ENCODE assay signal across 8 cellular contexts in the genomic region with DNA sequence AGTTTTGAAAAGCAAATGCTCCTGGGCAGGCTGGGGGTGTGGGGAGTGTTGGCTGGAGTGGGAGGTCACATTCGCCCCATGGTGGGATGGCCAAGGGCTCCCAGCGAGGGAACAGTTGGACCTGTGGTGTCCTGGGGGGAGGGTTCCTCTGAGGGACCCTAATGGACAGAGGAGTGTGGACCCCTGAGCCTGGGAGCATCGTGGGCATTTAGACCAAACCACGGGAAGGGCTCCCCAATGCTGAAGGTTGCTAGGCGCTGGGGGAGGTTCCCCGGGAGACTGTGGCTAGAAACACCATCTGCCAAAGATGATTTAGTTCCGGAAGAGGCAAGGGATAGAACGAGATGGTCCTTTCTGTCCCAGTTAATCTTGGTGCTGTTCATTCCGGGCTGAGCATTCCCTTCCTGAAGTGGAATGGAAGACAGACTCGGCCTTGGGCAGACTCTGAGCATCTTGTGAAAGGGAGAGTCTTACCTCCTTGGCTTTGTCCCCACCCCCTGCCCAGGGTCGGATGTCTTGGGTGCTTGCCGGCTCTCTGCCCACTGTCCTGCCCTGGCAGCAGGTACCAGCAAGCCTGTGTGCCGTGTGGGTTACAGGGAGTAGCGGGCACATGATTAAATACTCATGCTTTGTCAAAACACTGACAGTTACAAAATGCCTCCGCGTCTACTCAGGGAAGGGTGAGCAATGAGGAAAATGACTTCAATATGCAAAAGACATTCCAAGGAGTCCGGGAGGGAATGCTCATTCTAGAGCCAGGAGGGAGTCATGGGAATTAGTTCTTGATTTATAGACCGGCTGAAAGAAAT.
DNase-seq lines count a peak whose midpoint lies in the region; ATAC-seq and TF ChIP-seq lines count a peak whose summit lies in the region.

No MANE protein-coding gene starts in this region.

- peak; percentile 78 for DNase-seq in AG20443 (ENCODE audit: low spot score)
- peak; percentile 83 to 92 for DNase-seq in SJSA1 (ENCODE audit: low read depth in 1 of 2, low spot score in 2 of 2)
- DNase-seq in esophagus squamous epithelium (lab: John Stamatoyannopoulos, UW) = no peak
- no peak for DNase-seq in osteocyte (ENCODE audit: extremely low spot score, unreplicated experiment)
- DNase-seq in glutamatergic neuron = no peak
- no peak for DNase-seq in NCI-H2029 (lab: John Stamatoyannopoulos, UW)
- DNase-seq in stimulated activated naive CD8-positive, alpha-beta T cell treated with anti-CD3 and anti-CD28 coated beads, Interleukin-15, Interleukin-2, amounts not matched to agents 100 U/mL and 50 U/mL, for 24 hours = no peak
- no peak for DNase-seq in CD14-positive monocyte (ENCODE audit: low spot score)

- ATAC-seq in stimulated activated naive CD8-positive, alpha-beta T cell treated with anti-CD3 and anti-CD28 coated beads, Interleukin-15, Interleukin-2, amounts not matched to agents 100 U/mL and 50 U/mL, for 24 hours = no peak

- H3K27me3 Mint-ChIP-seq in osteocyte (ENCODE audit: unreplicated experiment) (no peaks in the 10 kb centered on the region), glutamatergic neuron (ENCODE audit: unreplicated experiment) (peaks cover 4% of the 10 kb centered on the region), CD14-positive monocyte (ENCODE audit: low read depth in 3 of 3) (peaks cover 0 to 1% (median 1%) of the 10 kb centered on the region in 3 donors)

- no peaks in the 10 kb centered on the region for H3K27me3 ChIP-seq in SJSA1 (replicated peaks)
- H3K27me3 ChIP-seq in esophagus squamous epithelium = peaks cover 0 to 21% (median 0%) of the 10 kb centered on the region in 4 donors

- H3K27ac ChIP-seq in SJSA1 (peak overlapping the region; percentile 91), esophagus squamous epithelium (peak overlapping the region; percentile 8 to 81 (median 71))

- H3K36me3 Mint-ChIP-seq in osteocyte (ENCODE audit: unreplicated experiment) (no peaks in the 10 kb centered on the region), glutamatergic neuron (ENCODE audit: unreplicated experiment) (no peaks in the 10 kb centered on the region), CD14-positive monocyte (no peaks in the 10 kb centered on the region)

- H3K9me3 Mint-ChIP-seq in osteocyte (ENCODE audit: unreplicated experiment) = no peaks in the 10 kb centered on the region
- H3K9me3 Mint-ChIP-seq in glutamatergic neuron (ENCODE audit: unreplicated experiment) = peaks cover 2% of the 10 kb centered on the region
- no peaks in the 10 kb centered on the region for H3K9me3 Mint-ChIP-seq in CD14-positive monocyte

- H3K27ac Mint-ChIP-seq in osteocyte (ENCODE audit: unreplicated experiment) (no peak overlapping the region), glutamatergic neuron (ENCODE audit: unreplicated experiment) (no peak overlapping the region), CD14-positive monocyte (no peak overlapping the region)

- H3K9me3 ChIP-seq in SJSA1 (replicated peaks) (no peaks in the 10 kb centered on the region), esophagus squamous epithelium (no peaks in the 10 kb centered on the region)

- H3K4me1 Mint-ChIP-seq in osteocyte (ENCODE audit: unreplicated experiment) (peaks cover 21% of the 10 kb centered on the region), glutamatergic neuron (ENCODE audit: low read depth, unreplicated experiment) (peaks cover 7% of the 10 kb centered on the region), CD14-positive monocyte (no peaks in the 10 kb centered on the region)

- H3K4me3 Mint-ChIP-seq in osteocyte (ENCODE audit: unreplicated experiment) (peak overlapping the region; percentile 52), glutamatergic neuron (ENCODE audit: unreplicated experiment) (no peak overlapping the region), CD14-positive monocyte (no peak overlapping the region)

- no peaks in the 10 kb centered on the region for H3K36me3 ChIP-seq in SJSA1
- no peaks in the 10 kb centered on the region for H3K36me3 ChIP-seq in esophagus squamous epithelium

- H3K4me1 ChIP-seq in SJSA1 (replicated peaks) = peaks cover 63% of the 10 kb centered on the region
- H3K4me1 ChIP-seq in esophagus squamous epithelium = peaks cover 3 to 63% (median 19%) of the 10 kb centered on the region in 3 donors

- WGBS in esophagus squamous epithelium, 2 donors = 34 to 45% methylated on average over 11 to 13 of the region's 18 CpGs

- intact Hi-C loops in esophagus squamous epithelium (cut with DNase I) = no loop called here
- intact Hi-C loops in CD14-positive monocyte (cut with micrococcal nuclease) = no loop called here

- no peak overlapping the region for H3K4me3 ChIP-seq in SJSA1
- H3K4me3 ChIP-seq in esophagus squamous epithelium = no peak overlapping the region

- TF ChIP-seq CTCF in esophagus squamous epithelium (IDR thresholded peaks at IDR 0.05) (no peak), osteocyte (IDR thresholded peaks at IDR 0.05) (no peak), glutamatergic neuron (IDR thresholded peaks at IDR 0.05; ENCODE audit: partially characterized antibody, unreplicated experiment) (no peak), CD14-positive monocyte (IDR thresholded peaks at IDR 0.05) (no peak)

- TF ChIP-seq POLR2A in esophagus squamous epithelium (IDR thresholded peaks at IDR 0.05) = no peak

Comparison
In these comparisons a context has a peak if more than half of its experiments do, and no peak if none do; other contexts are left out.
1. DNase-seq: peak in AG20443 (single experiment) and SJSA1 (2 of 2); none in esophagus squamous epithelium (single experiment), osteocyte (single experiment), glutamatergic neuron (single experiment), NCI-H2029 (single experiment), stimulated activated naive CD8-positive, alpha-beta T cell treated with anti-CD3 and anti-CD28 coated beads, Interleukin-15, Interleukin-2, amounts not matched to agents 100 U/mL and 50 U/mL, for 24 hours (single experiment) and CD14-positive monocyte (single experiment).